7 cellular contexts compared by ENCODE assay signal in genomic region chr18:24138281-24138883, GRCh38. TPM values are rescaled to one million over a fixed set of nuclear protein-coding genes. Genes with fewer than 3 reads are reported as not detected.
DNase-seq lines count a peak whose midpoint lies in the region; ATAC-seq and TF ChIP-seq lines count a peak whose summit lies in the region.

No MANE protein-coding gene starts in this region.

- H3K27ac ChIP-seq in Peyer's patch: peak overlapping the region in 2 of 4 donors; percentile 8 to 39

- H3K36me3 ChIP-seq in Peyer's patch: no peaks in the 10 kb centered on the region

- H3K27me3 ChIP-seq in Peyer's patch: no peaks in the 10 kb centered on the region

- DNase-seq in Peyer's patch: no peak
- peak; percentile 24 for DNase-seq in fibroblast of mammary gland (ENCODE audit: low read depth)
- no peak for DNase-seq in skeletal muscle cell (ENCODE audit: low read depth)
- no peak for DNase-seq in iPS-NIHi7 (ENCODE audit: extremely low spot score)
- no peak for DNase-seq in NCI-H2227 (lab: John Stamatoyannopoulos, UW; ENCODE audit: unreplicated experiment)
- no peak for DNase-seq in retina

- peaks cover 0 to 8% (median 0%) of the 10 kb centered on the region in 4 donors for H3K4me1 ChIP-seq in Peyer's patch

- ATAC-seq in GM21381 (IDR thresholded peaks at IDR 0.05; ENCODE audit: unreplicated experiment): peak; percentile 16

- no peak for TF ChIP-seq POLR2A in Peyer's patch (IDR thresholded peaks at IDR 0.05)

- H3K4me3 ChIP-seq in Peyer's patch (peak overlapping the region; percentile 36 to 71 (median 48)), fibroblast of mammary gland (ENCODE audit: control insufficient read depth, low read depth, low read length) (peak overlapping the region; percentile 78), skeletal muscle cell (ENCODE audit: low read depth, low read length) (peak overlapping the region; percentile 68)

- H3K9me3 ChIP-seq in Peyer's patch: no peaks in the 10 kb centered on the region

- no peak for TF ChIP-seq CTCF in Peyer's patch (IDR thresholded peaks at IDR 0.05)
- TF ChIP-seq CTCF in fibroblast of mammary gland (conservative IDR thresholded peaks at IDR 0.05; ENCODE audit: control insufficient read depth, insufficient read depth, low read depth, low read length): no peak

RNA-seq across cellular contexts. Expression of gene CABYR, which starts 0.5 kb away (rescaled TPM):
- under 1 TPM in 1 of 4 donors, not detected in 3; 0.67 TPM for total RNA-seq in Peyer's patch
